In genomic region chr15:75620776-75621536, GRCh38 we compare ENCODE assay signal across 9 cellular contexts. TPM values are rescaled to one million over a fixed set of nuclear protein-coding genes. Genes with fewer than 3 reads are reported as not detected.
A peak's percentile ranks its signal among the peaks of the same experiment; 100 is the strongest.
DNase-seq lines count a peak whose midpoint lies in the region; ATAC-seq, FAIRE-seq and TF ChIP-seq lines count a peak whose summit lies in the region.
"Had no signal": no experiment of that assay in that cellular context is flagged by ENCODE, and none has a peak within 500 bp of the region (broad histone marks: within the 10 kb centered on the region; RNA-seq: fewer than 3 reads in every experiment).

No MANE protein-coding gene starts in this region.

- H2BK120ac ChIP-seq in IMR-90 (ENCODE audit: low read depth, low read length): peak overlapping the region; percentile 76

- H4K20me1 ChIP-seq in IMR-90 (ENCODE audit: insufficient read depth, low read length) (peaks cover 7% of the 10 kb centered on the region; the same call in 1 of the 2 replicates), mammary epithelial cell (ENCODE audit: insufficient read depth, low read length) (no peaks in the 10 kb centered on the region)

- H2AFZ ChIP-seq in IMR-90 (replicated peaks; ENCODE audit: low read length, poor library complexity) (peak overlapping the region; percentile 53), mammary epithelial cell (ENCODE audit: low read depth, low read length) (peak overlapping the region; percentile 72)

- H3K9me3 ChIP-seq in A549: no peaks in the 10 kb centered on the region
- H3K9me3 ChIP-seq in IMR-90 (ENCODE audit: control insufficient read depth, insufficient read depth, low read length): no peaks in the 10 kb centered on the region
- H3K9me3 ChIP-seq in mammary epithelial cell (replicated peaks; ENCODE audit: insufficient read depth, low read length): no peaks in the 10 kb centered on the region

- peaks cover 3% of the 10 kb centered on the region for H3K79me2 ChIP-seq in mammary epithelial cell (ENCODE audit: insufficient read depth, low read length)

- H3K79me1 ChIP-seq in IMR-90 (ENCODE audit: low read depth in 1 of 2, low read length in 2 of 2): peaks cover 14 to 48% of the 10 kb centered on the region in 2 experiments; a peak in 3 of 4 replicates

- H3K27ac ChIP-seq in A549 (peak overlapping the region in 1 of 2 experiments; percentile 61; a peak in 2 of 6 replicates), IMR-90 (ENCODE audit: insufficient read depth, low read length) (peak overlapping the region; percentile 78), mammary epithelial cell (ENCODE audit: insufficient read depth, low read depth, low read length) (peak overlapping the region; percentile 64)

- H3K4ac ChIP-seq in IMR-90 (ENCODE audit: low read depth, low read length): peak overlapping the region; percentile 72; the same call in 1 of the 2 replicates

- H3K9ac ChIP-seq in IMR-90 (ENCODE audit: low read depth, low read length): peak overlapping the region; percentile 42; the same call in 1 of the 2 replicates
- peak overlapping the region; percentile 48 for H3K9ac ChIP-seq in mammary epithelial cell (ENCODE audit: insufficient read depth, low read length)

- no peak for TF ChIP-seq CTCF in A549 (IDR thresholded peaks at IDR 0.05)
- peak; percentile 38 for TF ChIP-seq CTCF in IMR-90 (conservative IDR thresholded peaks at IDR 0.05; ENCODE audit: low read depth, low read length)
- TF ChIP-seq CTCF in mammary epithelial cell (conservative IDR thresholded peaks at IDR 0.05 in 1 of 2, IDR thresholded peaks at IDR 0.05 in 1 of 2; ENCODE audit: extremely low read depth in 1 of 2, insufficient read depth in 1 of 2, low read depth in 1 of 2, low read length in 2 of 2): peak; percentile 37 to 44

- DNase-seq in A549 (ENCODE audit: low read depth in 1 of 2, low spot score in 1 of 2): peak in 1 of 2 experiments; percentile 41
- DNase-seq in IMR-90: peak; percentile 89
- peak; percentile 78 for DNase-seq in mammary epithelial cell
- no peak for DNase-seq in memory B cell (ENCODE audit: low spot score in 2 of 2)
- DNase-seq in DMS79 (lab: John Stamatoyannopoulos, UW): no peak
- no peak for DNase-seq in 8988T
- DNase-seq: activated B cell treated with CpG ODN at 0.5 μM for 24 hours had no signal

- WGBS in A549 (ENCODE audit: missing lambda C conversion rate): 80% methylated on average over 9 of the region's 9 CpGs
- 100% methylated on average over 1 of the region's 9 CpGs; no CpG with 5 or more reads in 1 of the 2 experiments for WGBS in IMR-90 (ENCODE audit: extremely low coverage in 2 of 2, insufficient read length in 1 of 2), 2 experiments
- 0% methylated on average over 8 of the region's 9 CpGs for WGBS in mammary epithelial cell (ENCODE audit: low coverage, missing lambda C conversion rate)

- H2AK5ac ChIP-seq in IMR-90 (ENCODE audit: low read depth, low read length): peak overlapping the region; percentile 64; the same call in 1 of the 2 replicates

- no peaks in the 10 kb centered on the region for H3K27me3 Mint-ChIP-seq in memory B cell
- H3K27me3 Mint-ChIP-seq: activated B cell treated with CpG ODN at 0.5 μM for 24 hours had no signal

- H2BK5ac ChIP-seq in IMR-90 (ENCODE audit: low read depth, low read length, poor library complexity, severe bottlenecking): peak overlapping the region; percentile 83

- peak overlapping the region; percentile 25 for H3K56ac ChIP-seq in IMR-90 (ENCODE audit: extremely low read depth, insufficient read depth, low read length)

- peak overlapping the region; percentile 40 for H3K18ac ChIP-seq in IMR-90 (ENCODE audit: low read depth, low read length)

- dilution Hi-C loops in IMR-90 (cut with HindIII; ENCODE audit: low sequenced_read_pairs, unreplicated experiment) (no loop called here), mammary epithelial cell (cut with HindIII; ENCODE audit: low sequenced_read_pairs) (no loop called here)

- ATAC-seq in A549 (no peak), IMR-90 (ENCODE audit: low read depth) (peak; percentile 65), memory B cell (ENCODE audit: low read depth) (no peak), GM18873 (IDR thresholded peaks at IDR 0.05; ENCODE audit: low FRiP score, unreplicated experiment) (no peak), GM18511 (IDR thresholded peaks at IDR 0.05; ENCODE audit: unreplicated experiment) (no peak)

- H3K4me3 ChIP-seq in A549: no peak overlapping the region
- no peak overlapping the region for H3K4me3 ChIP-seq in IMR-90 (ENCODE audit: insufficient read depth, low read depth, low read length)
- H3K4me3 ChIP-seq in mammary epithelial cell (replicated peaks in 1 of 3; ENCODE audit: insufficient read depth in 1 of 3, low read depth in 2 of 3, low read length in 3 of 3): peak overlapping the region; percentile 2 to 7 (median 4)

- H3K23ac ChIP-seq in IMR-90 (ENCODE audit: low read depth, low read length): peak overlapping the region; percentile 82; the same call in 1 of the 2 replicates

- FAIRE-seq in A549 (lab: Jason Lieb, UNC): no peak

- no peak for TF ChIP-seq POLR2A in A549 (IDR thresholded peaks at IDR 0.05; ENCODE audit: low read length)
- TF ChIP-seq POLR2A in IMR-90 (IDR thresholded peaks at IDR 0.05; ENCODE audit: low read depth, low read length): no peak

- peak overlapping the region; percentile 1; the same call in 1 of the 3 replicates for H3K4me2 ChIP-seq in A549
- peak overlapping the region; percentile 74 for H3K4me2 ChIP-seq in IMR-90 (ENCODE audit: low read depth, low read length)
- peak overlapping the region; percentile 77 for H3K4me2 ChIP-seq in mammary epithelial cell (ENCODE audit: insufficient read depth, low read depth, low read length)

- H3K4me1 Mint-ChIP-seq in memory B cell: peaks cover 4% of the 10 kb centered on the region

- POLR2A ChIA-PET in A549 (lab: Yijun Ruan, JAX): interaction anchor here (0.7 to 1.1 kb wide), 2 partner anchors 19 to 42 kb away, joined by 3 to 4 read pairs; partner anchors contain the start of genes IMP3 and PTPN9
- POLR2A ChIA-PET in IMR-90 (lab: Charles Lee; ENCODE audit: unreplicated experiment): interaction anchor here (0.8 kb wide), 1 partner anchor 27 kb away, joined by 3 read pairs; the partner anchor contains the start of gene SNX33

- peaks cover 15% of the 10 kb centered on the region for H3K36me3 Mint-ChIP-seq in memory B cell

- peak overlapping the region in 1 of 2 experiments; percentile 83; a peak in 2 of 4 replicates for H4K8ac ChIP-seq in IMR-90 (ENCODE audit: low read depth in 2 of 2, low read length in 2 of 2)

- H3K36me3 ChIP-seq in IMR-90 (ENCODE audit: control insufficient read depth, insufficient read depth, low read length): peaks cover 27% of the 10 kb centered on the region
- peaks cover 8% of the 10 kb centered on the region for H3K36me3 ChIP-seq in mammary epithelial cell (ENCODE audit: insufficient read depth, low read length)

- CTCF ChIA-PET in A549 (lab: Yijun Ruan, JAX) (interaction anchor here (1.1 to 3.8 kb wide), 7 partner anchors 15 to 253 kb away, joined by 3 to 22 read pairs (median 8); partner anchors contain the start of genes MAN2C1 and SNX33), IMR-90 (lab: Yijun Ruan, JAX) (interaction anchor here (0.8 to 1.3 kb wide), 5 partner anchors 13 to 128 kb away, joined by 3 to 4 read pairs (median 3); no protein-coding TSS in a partner anchor), mammary epithelial cell (lab: Charles Lee; ENCODE audit: low non-redundant PET) (interaction anchor here (0.6 to 1.0 kb wide), 4 partner anchors 17 to 253 kb away, joined by 3 to 7 read pairs (median 3); partner anchors contain the start of gene SNX33)

- H3K4me1 ChIP-seq in A549 (peaks cover 16% of the 10 kb centered on the region; the same call in 2 of the 3 replicates), IMR-90 (ENCODE audit: control insufficient read depth, insufficient read depth, low read length) (peaks cover 9% of the 10 kb centered on the region), mammary epithelial cell (ENCODE audit: insufficient read depth, low read length) (peaks cover 19% of the 10 kb centered on the region)

- peaks cover 4% of the 10 kb centered on the region; the same call in 1 of the 2 replicates for H3K9me1 ChIP-seq in IMR-90 (ENCODE audit: insufficient read depth, low read length)

- H2BK15ac ChIP-seq in IMR-90 (ENCODE audit: low read depth, low read length): peak overlapping the region; percentile 31; the same call in 1 of the 3 replicates

- no peaks in the 10 kb centered on the region for H3K9me3 Mint-ChIP-seq in memory B cell
- H3K9me3 Mint-ChIP-seq: activated B cell treated with CpG ODN at 0.5 μM for 24 hours had no signal

- in situ Hi-C loops in IMR-90 (cut with MboI; ENCODE audit: low sequenced_read_pairs): no loop called here
- in situ Hi-C loops in mammary epithelial cell (cut with MboI; ENCODE audit: low sequenced_read_pairs in 2 of 2): no loop called here

- no peak overlapping the region for H2BK20ac ChIP-seq in IMR-90 (ENCODE audit: low read depth, low read length)

- TF ChIP-seq RAD21 in A549 (conservative IDR thresholded peaks at IDR 0.05 in 1 of 2, IDR thresholded peaks at IDR 0.05 in 1 of 2) (no peak), IMR-90 (IDR thresholded peaks at IDR 0.05; ENCODE audit: low read length) (no peak; the same call in 1 of the 2 replicates)

- peak overlapping the region; percentile 96 for H3K14ac ChIP-seq in IMR-90 (replicated peaks; ENCODE audit: low read depth, low read length)

- H3K27me3 ChIP-seq in IMR-90 (ENCODE audit: control insufficient read depth, insufficient read depth, low read length): no peaks in the 10 kb centered on the region
- H3K27me3 ChIP-seq in mammary epithelial cell (ENCODE audit: insufficient read depth, low read length): no peaks in the 10 kb centered on the region

- H4K5ac ChIP-seq in IMR-90 (ENCODE audit: low read depth, low read length): peak overlapping the region; percentile 37

- no peak for TF ChIP-seq EP300 in A549 (IDR thresholded peaks at IDR 0.05)

- intact Hi-C loops in IMR-90 (cut with micrococcal nuclease): loop anchor here (5.0 to 10.0 kb wide), 2 partner anchors 44 to 54 kb away; partner anchors contain the start of gene PTPN9
- intact Hi-C loops in mammary epithelial cell (cut with micrococcal nuclease): loop anchor here (5.0 kb wide), 1 partner anchor 114 kb away; no protein-coding TSS in a partner anchor

- 0 out of 2 replicates have a peak overlapping the region, but pooled peaks have one; percentile 7 for H4K91ac ChIP-seq in IMR-90 (ENCODE audit: insufficient read depth, low read depth, low read length)

- BruUV-seq in IMR-90 (replicated peaks; lab: Mats Ljungman, UMichigan) (no TSS peak), mammary epithelial cell (replicated peaks; lab: Mats Ljungman, UMichigan) (no TSS peak)

- H3K4me3 Mint-ChIP-seq in memory B cell: no peak overlapping the region
- H3K4me3 Mint-ChIP-seq: activated B cell treated with CpG ODN at 0.5 μM for 24 hours had no signal

- peak overlapping the region; percentile 48 for H3K27ac Mint-ChIP-seq in memory B cell
- H3K27ac Mint-ChIP-seq: activated B cell treated with CpG ODN at 0.5 μM for 24 hours had no signal

- peak overlapping the region; percentile 66 for H2AK9ac ChIP-seq in IMR-90 (replicated peaks; ENCODE audit: low read depth, low read length, poor library complexity)

RNA-seq across cellular contexts. Expression of gene SNUPN, which starts 4.6 kb away (rescaled TPM):
- 33.6 and 38.5 TPM in 2 replicates for polyA plus RNA-seq in A549 (2011; rRNA removed)
- 21.7 and 25.1 TPM in 2 replicates for polyA plus RNA-seq in A549 (2012; cell fraction: cytosol; rRNA removed)
- 11.1 and 16.7 TPM in 2 replicates for polyA plus RNA-seq in A549 (2012; cell fraction: nucleus; rRNA removed)
- polyA plus RNA-seq in A549 (2017; fragmentation: RNase III; extraction: RNeasy Plus Mini Kit Qiagen cat#74134 plus additional on column Dnase treatment): 29.2 to 30.1 TPM (median 30.1 TPM) in 3 replicates
- 16.4 and 18.2 TPM in 2 replicates for polyA minus RNA-seq in A549 (2011; rRNA and poly(A)+ RNA removed)
- 23.8 and 28.6 TPM in 2 replicates for total RNA-seq in IMR-90 (2012; rRNA removed)
- polyA plus RNA-seq in IMR-90 (2012; rRNA removed): 21.8 and 24.1 TPM in 2 replicates
- 12.3 and 20.2 TPM in 2 replicates for polyA plus RNA-seq in IMR-90 (2012; cell fraction: cytosol; rRNA removed)
- polyA plus RNA-seq in IMR-90 (2012; cell fraction: nucleus; rRNA removed; ENCODE audit: low replicate concordance): 6.1 and 17.3 TPM in 2 replicates
- total RNA-seq in mammary epithelial cell: 10 to 100 TPM; 16.5 to 21.5 TPM
- 20.3 TPM for polyA plus RNA-seq in mammary epithelial cell
- 19.6 TPM for polyA minus RNA-seq in mammary epithelial cell

RNA-seq across cellular contexts. Expression of gene IMP3, which starts 19.1 kb away (rescaled TPM):
- polyA plus RNA-seq in A549 (2011; rRNA removed) (80.6 and 94.7 TPM in 2 replicates), A549 (2017; fragmentation: RNase III; extraction: RNeasy Plus Mini Kit Qiagen cat#74134 plus additional on column Dnase treatment) (87.1 to 90.0 TPM (median 88.6 TPM) in 3 replicates), IMR-90 (2012; rRNA removed) (55.6 and 59.3 TPM in 2 replicates), mammary epithelial cell (113 TPM)
- polyA plus RNA-seq in A549 (2012; cell fraction: cytosol; rRNA removed): 152 and 188 TPM in 2 replicates
- polyA plus RNA-seq in A549 (2012; cell fraction: nucleus; rRNA removed): 182 and 230 TPM in 2 replicates
- polyA minus RNA-seq in A549 (2011; rRNA and poly(A)+ RNA removed): 24.8 and 25.0 TPM in 2 replicates
- total RNA-seq in IMR-90 (2012; rRNA removed) (42.1 and 84.7 TPM in 2 replicates), mammary epithelial cell (10 to 100 TPM; 46.5 to 62.8 TPM)
- 111 and 209 TPM in 2 replicates for polyA plus RNA-seq in IMR-90 (2012; cell fraction: cytosol; rRNA removed)
- polyA plus RNA-seq in IMR-90 (2012; cell fraction: nucleus; rRNA removed; ENCODE audit: low replicate concordance): 38.5 and 123 TPM in 2 replicates
- 22.7 TPM for polyA minus RNA-seq in mammary epithelial cell

RNA-seq across cellular contexts. Expression of gene SNX33, which starts 26.8 kb away (rescaled TPM):
- 8.4 and 10.7 TPM in 2 replicates for polyA plus RNA-seq in A549 (2011; rRNA removed)
- polyA plus RNA-seq in A549 (2012; cell fraction: cytosol; rRNA removed): 5.3 and 7.3 TPM in 2 replicates
- polyA plus RNA-seq in A549 (2012; cell fraction: nucleus; rRNA removed): 9.0 and 10.2 TPM in 2 replicates
- polyA plus RNA-seq in A549 (2017; fragmentation: RNase III; extraction: RNeasy Plus Mini Kit Qiagen cat#74134 plus additional on column Dnase treatment): 8.1 to 11.6 TPM (median 11.2 TPM) in 3 replicates
- 19.7 and 21.2 TPM in 2 replicates for polyA minus RNA-seq in A549 (2011; rRNA and poly(A)+ RNA removed)
- total RNA-seq in IMR-90 (2012; rRNA removed): 11.9 and 12.7 TPM in 2 replicates
- 12.5 and 14.6 TPM in 2 replicates for polyA plus RNA-seq in IMR-90 (2012; rRNA removed)
- 5.1 and 11.2 TPM in 2 replicates for polyA plus RNA-seq in IMR-90 (2012; cell fraction: cytosol; rRNA removed)
- 27.3 and 29.8 TPM in 2 replicates for polyA plus RNA-seq in IMR-90 (2012; cell fraction: nucleus; rRNA removed; ENCODE audit: low replicate concordance)
- 10 to 100 TPM; 28.2 to 41.4 TPM for total RNA-seq in mammary epithelial cell
- 24.0 TPM for polyA plus RNA-seq in mammary epithelial cell
- polyA minus RNA-seq in mammary epithelial cell: 50.4 TPM

RNA-seq across cellular contexts. Expression of gene PTPN9, which starts 41.8 kb away (rescaled TPM):
- polyA plus RNA-seq in A549 (2011; rRNA removed) (60.2 and 71.2 TPM in 2 replicates), A549 (2017; fragmentation: RNase III; extraction: RNeasy Plus Mini Kit Qiagen cat#74134 plus additional on column Dnase treatment) (25.5 to 31.1 TPM (median 29.5 TPM) in 3 replicates), IMR-90 (2012; rRNA removed) (26.3 and 38.9 TPM in 2 replicates), mammary epithelial cell (48.3 TPM)
- 27.7 and 47.2 TPM in 2 replicates for polyA plus RNA-seq in A549 (2012; cell fraction: cytosol; rRNA removed)
- 27.3 and 40.0 TPM in 2 replicates for polyA plus RNA-seq in A549 (2012; cell fraction: nucleus; rRNA removed)
- polyA minus RNA-seq in A549 (2011; rRNA and poly(A)+ RNA removed): 104 and 109 TPM in 2 replicates
- total RNA-seq in IMR-90 (2012; rRNA removed) (20.0 and 26.5 TPM in 2 replicates), mammary epithelial cell (10 to 100 TPM; 26.7 to 38.0 TPM)
- 12.9 and 26.0 TPM in 2 replicates for polyA plus RNA-seq in IMR-90 (2012; cell fraction: cytosol; rRNA removed)
- 19.8 and 20.1 TPM in 2 replicates for polyA plus RNA-seq in IMR-90 (2012; cell fraction: nucleus; rRNA removed; ENCODE audit: low replicate concordance)
- polyA minus RNA-seq in mammary epithelial cell: 95.2 TPM

Comparison
In these comparisons a context has a peak if more than half of its experiments do, and no peak if none do; other contexts are left out.
1. DNase-seq: peak in IMR-90 (single experiment) and mammary epithelial cell (single experiment); none in memory B cell (0 of 2), DMS79 (single experiment) and 8988T (single experiment).
2. H3K4me2 ChIP-seq: peak in every context shown above with its lines; median percentile 77 in mammary epithelial cell; 74 in IMR-90; 1 in A549.
3. H3K4me3 ChIP-seq: peak in mammary epithelial cell (3 of 3); none in A549 (single experiment) and IMR-90 (single experiment).